11 cellular contexts compared by ENCODE assay signal in genomic region chr17:77461277-77462057, GRCh38.
DNase-seq lines count a peak whose midpoint lies in the region; ATAC-seq, FAIRE-seq and TF ChIP-seq lines count a peak whose summit lies in the region.
"Had no signal": no experiment of that assay in that cellular context is flagged by ENCODE, and none has a peak within 500 bp of the region (broad histone marks: within the 10 kb centered on the region; RNA-seq: fewer than 3 reads in every experiment).

No MANE protein-coding gene starts in this region.

- H3K9me3 ChIP-seq in HepG2 (ENCODE audit: low read length) (no peaks in the 10 kb centered on the region), stomach (no peaks in the 10 kb centered on the region)
- H3K9me3 ChIP-seq: HAP-1 had no signal

- in situ Hi-C loops in HepG2 (cut with HindIII; ENCODE audit: extremely low pct_ligation_motif_present, low pct_unique_long_range_greater_than_20kb) = no loop called here

- DNase-seq in activated CD4-positive, alpha-beta T cell treated with anti-CD3 and anti-CD28 coated beads, Interleukin-2, amount 10 ng/mL, durations not matched to agents 7 days and 5 days = no peak
- no peak for DNase-seq in activated CD4-positive, alpha-beta T cell treated with anti-CD3 and anti-CD28 coated beads for 48 hours
- DNase-seq in activated CD8-positive, alpha-beta T cell treated with anti-CD3 and anti-CD28 coated beads for 36 hours = peak; percentile 31
- DNase-seq in HepG2 (ENCODE audit: low spot score) (no peak), stomach (no peak)
- no peak for DNase-seq in activated CD4-positive, CD25-positive, alpha-beta regulatory T cell (lab: John Stamatoyannopoulos, UW)
- DNase-seq: activated CD4-positive, alpha-beta T cell treated with anti-CD3 and anti-CD28 coated beads for 1 hour; central memory CD4-positive, alpha-beta T cell had no signal

- peaks cover 88% of the 10 kb centered on the region for H3K4me1 Mint-ChIP-seq in activated CD4-positive, alpha-beta T cell treated with anti-CD3 and anti-CD28 coated beads, Interleukin-2, amount 10 ng/mL, durations not matched to agents 7 days and 5 days
- H3K4me1 Mint-ChIP-seq in activated CD8-positive, alpha-beta T cell treated with anti-CD3 and anti-CD28 coated beads for 36 hours (ENCODE audit: low read depth) = peaks cover 55% of the 10 kb centered on the region

- TF ChIP-seq POLR2A in HepG2 (IDR thresholded peaks at IDR 0.05; ENCODE audit: insufficient read depth in 1 of 2, low read depth in 2 of 2, low read length in 2 of 2) (no peak), stomach (IDR thresholded peaks at IDR 0.05) (no peak)

- H3K4me2 ChIP-seq in HepG2 (ENCODE audit: low read depth, low read length) = no peak overlapping the region

- peaks cover 92% of the 10 kb centered on the region for H3K4me1 ChIP-seq in HepG2 (ENCODE audit: insufficient read depth, low read length)
- peaks cover 62 to 100% (median 81%) of the 10 kb centered on the region in 4 donors for H3K4me1 ChIP-seq in stomach

- peak overlapping the region; percentile 98 for H3K27ac Mint-ChIP-seq in activated CD4-positive, alpha-beta T cell treated with anti-CD3 and anti-CD28 coated beads, Interleukin-2, amount 10 ng/mL, durations not matched to agents 7 days and 5 days
- H3K27ac Mint-ChIP-seq in activated CD8-positive, alpha-beta T cell treated with anti-CD3 and anti-CD28 coated beads for 36 hours = peak overlapping the region; percentile 96

- BruUV-seq in HepG2 (replicated peaks; lab: Mats Ljungman, UMichigan) = no TSS peak

- peak overlapping the region; percentile 95 for H3K4me3 Mint-ChIP-seq in activated CD4-positive, alpha-beta T cell treated with anti-CD3 and anti-CD28 coated beads, Interleukin-2, amount 10 ng/mL, durations not matched to agents 7 days and 5 days
- peak overlapping the region; percentile 84 for H3K4me3 Mint-ChIP-seq in activated CD8-positive, alpha-beta T cell treated with anti-CD3 and anti-CD28 coated beads for 36 hours

- no peak overlapping the region for H3K9ac ChIP-seq in HepG2 (ENCODE audit: insufficient read depth, low read depth, low read length)

- H3K4me3 ChIP-seq in HepG2 (replicated peaks in 1 of 3; ENCODE audit: insufficient read depth in 1 of 3, low read depth in 2 of 3, low read length in 3 of 3) (no peak overlapping the region), stomach (no peak overlapping the region)
- H3K4me3 ChIP-seq: HAP-1 had no signal

- no peak for TF ChIP-seq RAD21 in HepG2 (CRISPR knock-in tag; IDR thresholded peaks at IDR 0.05)

- 94% methylated on average over 16 of the region's 16 CpGs for WGBS in HepG2 (ENCODE audit: low lambda C conversion rate)
- 43 to 61% (median 48%) methylated on average over 16 of the region's 16 CpGs for WGBS in stomach, 5 donors

- H4K20me1 ChIP-seq in HepG2 (ENCODE audit: insufficient read depth, low read length) = peaks cover 82% of the 10 kb centered on the region

- no peak overlapping the region for H2AFZ ChIP-seq in HepG2 (ENCODE audit: low read length)

- TF ChIP-seq EP300 in HepG2 (IDR thresholded peaks at IDR 0.05; ENCODE audit: low read depth in 2 of 2, low read length in 2 of 2) = no peak
- TF ChIP-seq EP300 in HepG2 (CRISPR knock-in tag; IDR thresholded peaks at IDR 0.05; ENCODE audit: borderline replicate concordance) = no peak
- TF ChIP-seq EP300 in stomach (IDR thresholded peaks at IDR 0.05) = no peak

- ATAC-seq in activated CD8-positive, alpha-beta T cell treated with anti-CD3 and anti-CD28 coated beads for 36 hours = no peak
- ATAC-seq in HepG2 = no peak
- no peak for ATAC-seq in GM19395 (IDR thresholded peaks at IDR 0.05; ENCODE audit: unreplicated experiment)
- ATAC-seq in GM18867 (IDR thresholded peaks at IDR 0.05; ENCODE audit: unreplicated experiment) = no peak

- no peak for TF ChIP-seq CTCF in activated CD8-positive, alpha-beta T cell treated with anti-CD3 and anti-CD28 coated beads for 36 hours (IDR thresholded peaks at IDR 0.05)
- TF ChIP-seq CTCF in HepG2 (CRISPR knock-in tag; IDR thresholded peaks at IDR 0.05) = no peak
- no peak for TF ChIP-seq CTCF in stomach (IDR thresholded peaks at IDR 0.05)

- peak overlapping the region; percentile 45 for H3K27ac ChIP-seq in HepG2 (ENCODE audit: extremely low read length, insufficient read depth, low read length)
- H3K27ac ChIP-seq in stomach = peak overlapping the region; percentile 48 to 96 (median 89)

- peaks cover 69% of the 10 kb centered on the region for H3K36me3 Mint-ChIP-seq in activated CD4-positive, alpha-beta T cell treated with anti-CD3 and anti-CD28 coated beads, Interleukin-2, amount 10 ng/mL, durations not matched to agents 7 days and 5 days (ENCODE audit: low read depth)
- peaks cover 76% of the 10 kb centered on the region for H3K36me3 Mint-ChIP-seq in activated CD8-positive, alpha-beta T cell treated with anti-CD3 and anti-CD28 coated beads for 36 hours (ENCODE audit: low read depth)

- CTCF ChIA-PET in activated CD4-positive, alpha-beta T cell treated with anti-CD3 and anti-CD28 coated beads, Interleukin-2, amount 10 ng/mL, durations not matched to agents 7 days and 5 days (lab: Charles Lee) = interaction anchor here (1.0 to 2.4 kb wide), 3 partner anchors 9 to 61 kb away, joined by 4 to 9 read pairs (median 4); no protein-coding TSS in a partner anchor
- CTCF ChIA-PET in activated CD8-positive, alpha-beta T cell treated with anti-CD3 and anti-CD28 coated beads for 36 hours (lab: Charles Lee) = interaction anchor here (1.8 to 3.8 kb wide), 6 partner anchors 12 to 61 kb away, joined by 4 to 18 read pairs (median 14); no protein-coding TSS in a partner anchor
- CTCF ChIA-PET in HepG2 (lab: Yijun Ruan, JAX; ENCODE audit: low intra/inter-chr PET ratio, low total read pairs) = interaction anchor here (1.0 kb wide), 1 partner anchor 31 kb away, joined by 3 read pairs; no protein-coding TSS in a partner anchor

- POLR2A ChIA-PET in activated CD4-positive, alpha-beta T cell treated with anti-CD3 and anti-CD28 coated beads, Interleukin-2, amount 10 ng/mL, durations not matched to agents 7 days and 5 days (lab: Charles Lee) = interaction anchor here (0.6 to 0.7 kb wide), 3 partner anchors 8 to 921 kb away, joined by 3 to 5 read pairs (median 4); no protein-coding TSS in a partner anchor
- POLR2A ChIA-PET in activated CD8-positive, alpha-beta T cell treated with anti-CD3 and anti-CD28 coated beads for 36 hours (lab: Charles Lee) = interaction anchor here (0.6 to 16.3 kb wide), 5 partner anchors 11 to 114 kb away, joined by 3 to 410 read pairs (median 96); no protein-coding TSS in a partner anchor
- POLR2A ChIA-PET in HepG2 (lab: Yijun Ruan, JAX) = interaction anchor here (4.0 kb wide), 1 partner anchor 11 kb away, joined by 91 read pairs; no protein-coding TSS in a partner anchor

- intact Hi-C loops in activated CD8-positive, alpha-beta T cell treated with anti-CD3 and anti-CD28 coated beads for 36 hours (cut with micrococcal nuclease) = loop anchor here (5.0 kb wide), 1 partner anchor 129 kb away; no protein-coding TSS in a partner anchor
- intact Hi-C loops in HepG2 (cut with micrococcal nuclease; ENCODE audit: unreplicated experiment) (no loop called here), stomach (cut with DNase I; ENCODE audit: low total_unique reads) (no loop called here)

- no peaks in the 10 kb centered on the region for H3K9me3 Mint-ChIP-seq in activated CD4-positive, alpha-beta T cell treated with anti-CD3 and anti-CD28 coated beads, Interleukin-2, amount 10 ng/mL, durations not matched to agents 7 days and 5 days
- H3K9me3 Mint-ChIP-seq in activated CD8-positive, alpha-beta T cell treated with anti-CD3 and anti-CD28 coated beads for 36 hours = no peaks in the 10 kb centered on the region

- peaks cover 94% of the 10 kb centered on the region for H3K79me2 ChIP-seq in HepG2 (ENCODE audit: insufficient read depth, low read length)

- peaks cover 14 to 38% of the 10 kb centered on the region in 2 experiments for H3K36me3 ChIP-seq in HepG2 (replicated peaks in 1 of 2; ENCODE audit: control insufficient read depth in 1 of 2, insufficient read depth in 2 of 2, low read length in 2 of 2)
- peaks cover 0 to 2% (median 0%) of the 10 kb centered on the region in 4 donors for H3K36me3 ChIP-seq in stomach
- H3K36me3 ChIP-seq: HAP-1 had no signal

- FAIRE-seq in HepG2 (lab: Jason Lieb, UNC) = peak; percentile 40

- no peaks in the 10 kb centered on the region for H3K27me3 ChIP-seq in HepG2 (ENCODE audit: control insufficient read depth in 1 of 2, insufficient read depth in 2 of 2, low read length in 2 of 2)
- no peaks in the 10 kb centered on the region for H3K27me3 ChIP-seq in stomach

- H3K27me3 Mint-ChIP-seq in activated CD4-positive, alpha-beta T cell treated with anti-CD3 and anti-CD28 coated beads, Interleukin-2, amount 10 ng/mL, durations not matched to agents 7 days and 5 days = no peaks in the 10 kb centered on the region
- H3K27me3 Mint-ChIP-seq in activated CD8-positive, alpha-beta T cell treated with anti-CD3 and anti-CD28 coated beads for 36 hours = no peaks in the 10 kb centered on the region

TF ChIP-seq in HepG2, 621 proteins besides CTCF, POLR2A, EP300 and RAD21 (continues in another document):
- no peak for TF ChIP-seq ZNF776 (CRISPR knock-in tag; IDR thresholded peaks at IDR 0.05)
- no peak for TF ChIP-seq ZNF670 (CRISPR knock-in tag; IDR thresholded peaks at IDR 0.05; ENCODE audit: borderline replicate concordance)
- TF ChIP-seq ZNF549 (CRISPR knock-in tag; IDR thresholded peaks at IDR 0.05) = no peak
- TF ChIP-seq ZNF20 (CRISPR knock-in tag; IDR thresholded peaks at IDR 0.05) = no peak
- TF ChIP-seq POLR2G (IDR thresholded peaks at IDR 0.05; ENCODE audit: low read depth, low read length) = peak; percentile 25; the same call in 1 of the 2 replicates
- no peak for TF ChIP-seq ZNF556 (CRISPR knock-in tag; IDR thresholded peaks at IDR 0.05; ENCODE audit: borderline replicate concordance)
- no peak for TF ChIP-seq ZNF329 (CRISPR knock-in tag; IDR thresholded peaks at IDR 0.05; ENCODE audit: low read depth)
- no peak for TF ChIP-seq SCMH1 (CRISPR knock-in tag; IDR thresholded peaks at IDR 0.05; ENCODE audit: borderline replicate concordance)
- no peak for TF ChIP-seq KMT2A (CRISPR knock-in tag; IDR thresholded peaks at IDR 0.05)
- no peak for TF ChIP-seq ELF1 (CRISPR knock-in tag; IDR thresholded peaks at IDR 0.05)
- TF ChIP-seq IRX3 (CRISPR knock-in tag; IDR thresholded peaks at IDR 0.05; ENCODE audit: borderline replicate concordance, low read depth) = no peak
- TF ChIP-seq, protein P1, sequence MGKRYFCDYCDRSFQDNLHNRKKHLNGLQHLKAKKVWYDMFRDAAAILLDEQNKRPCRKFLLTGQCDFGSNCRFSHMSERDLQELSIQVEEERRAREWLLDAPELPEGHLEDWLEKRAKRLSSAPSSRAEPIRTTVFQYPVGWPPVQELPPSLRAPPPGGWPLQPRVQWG (CRISPR knock-in tag; IDR thresholded peaks at IDR 0.05; ENCODE audit: borderline replicate concordance, low read depth) = no peak
- TF ChIP-seq ZNF792 (CRISPR knock-in tag; IDR thresholded peaks at IDR 0.05) = no peak
- no peak for TF ChIP-seq POGZ (CRISPR knock-in tag; IDR thresholded peaks at IDR 0.05)
- TF ChIP-seq RBM22 (optimal IDR thresholded peaks at IDR 0.05; ENCODE audit: low read length) = peak; percentile 3
- TF ChIP-seq FOXA1 (IDR thresholded peaks at IDR 0.05) = no peak
- TF ChIP-seq FOXA1 (CRISPR knock-in tag; IDR thresholded peaks at IDR 0.05) = no peak
- no peak for TF ChIP-seq ZNF589 (CRISPR knock-in tag; conservative IDR thresholded peaks at IDR 0.05)
